Comparison of ENCODE assay signal across 1 cellular context in genomic region chr13:32586022-32586900, GRCh38.
TF ChIP-seq lines count a peak whose summit lies in the region.

PDS5B (plus strand) TSS chr13:32586452; CDS start chr13:32648773, 62,321 bp downstream.

TF ChIP-seq in GM12878, 131 proteins besides CTCF, POLR2A, EP300 and RAD21 (continued from another document and continues in another):
- TF ChIP-seq E2F4 (IDR thresholded peaks at IDR 0.05; ENCODE audit: low read depth, low read length) (peak; percentile 66), EGR1 (IDR thresholded peaks at IDR 0.05; ENCODE audit: borderline replicate concordance in 1 of 2, low read depth in 2 of 2, low read length in 2 of 2) (peak; percentile 34 to 68; a peak in 1 of 3 replicates), RB1 (IDR thresholded peaks at IDR 0.05; ENCODE audit: borderline replicate concordance) (peak; percentile 98), WRNIP1 (IDR thresholded peaks at IDR 0.05; ENCODE audit: borderline replicate concordance, low read depth, low read length) (no peak), NBN (IDR thresholded peaks at IDR 0.05) (peak; percentile 60; the same call in 1 of the 2 replicates), HDAC6 (IDR thresholded peaks at IDR 0.05; ENCODE audit: unreplicated experiment) (no peak), POLR2AphosphoS5 (IDR thresholded peaks at IDR 0.05; ENCODE audit: low read length) (no peak; the same call in 1 of the 2 replicates), USF1 (IDR thresholded peaks at IDR 0.05; ENCODE audit: borderline replicate concordance, extremely low read length, insufficient read depth, low read depth, low read length) (no peak), SMC3 (IDR thresholded peaks at IDR 0.05; ENCODE audit: borderline replicate concordance, low read length) (peak; percentile 64; the same call in 1 of the 2 replicates), STAT1 (conservative IDR thresholded peaks at IDR 0.05) (peak; percentile 89; the same call in 1 of the 2 replicates), ZNF687 (IDR thresholded peaks at IDR 0.05) (peak; percentile 78), SRF (IDR thresholded peaks at IDR 0.05; ENCODE audit: low read depth in 2 of 2, low read length in 2 of 2) (0 out of 4 replicates have a peak, but pooled peaks of 1 of the 2 experiments have one; percentile 22), NFIC (IDR thresholded peaks at IDR 0.05; ENCODE audit: low read depth, low read length) (no peak), PAX8 (IDR thresholded peaks at IDR 0.05) (no peak), MEF2B (IDR thresholded peaks at IDR 0.05; ENCODE audit: partially characterized antibody, poor library complexity, severe bottlenecking) (no peak), EED (IDR thresholded peaks at IDR 0.05; ENCODE audit: low read depth) (no peak), ZNF274 (IDR thresholded peaks at IDR 0.05; ENCODE audit: insufficient read depth, insufficient read length) (no peak), CREM (IDR thresholded peaks at IDR 0.05; ENCODE audit: low read depth) (0 out of 2 replicates have a peak, but pooled peaks have one; percentile 14), BCL11A (IDR thresholded peaks at IDR 0.05; ENCODE audit: low read depth, low read length) (no peak), SUPT20H (IDR thresholded peaks at IDR 0.05; ENCODE audit: borderline replicate concordance, control insufficient read depth, low read depth, low read length) (no peak), IRF5 (IDR thresholded peaks at IDR 0.05; ENCODE audit: borderline replicate concordance) (no peak), RELA (IDR thresholded peaks at IDR 0.05; ENCODE audit: borderline replicate concordance, partially characterized antibody) (peak; percentile 74), SREBF2 (IDR thresholded peaks at IDR 0.05; ENCODE audit: low read length) (no peak), GATAD2B (conservative IDR thresholded peaks at IDR 0.05; ENCODE audit: low read depth) (peak; percentile 47; the same call in 1 of the 2 replicates), TCF12 (IDR thresholded peaks at IDR 0.05; ENCODE audit: low read depth, low read length) (peak; percentile 44; the same call in 1 of the 2 replicates), KDM1A (IDR thresholded peaks at IDR 0.05; ENCODE audit: borderline replicate concordance) (no peak), CHD1 (IDR thresholded peaks at IDR 0.05; ENCODE audit: low read depth, low read length) (no peak), FOXM1 (IDR thresholded peaks at IDR 0.05; ENCODE audit: low read depth, low read length) (no peak), STAT3 (IDR thresholded peaks at IDR 0.05; ENCODE audit: low read depth, low read length) (no peak), SIN3A (IDR thresholded peaks at IDR 0.05; ENCODE audit: low read depth, low read length) (peak; percentile 38; the same call in 1 of the 2 replicates), PAX5 (IDR thresholded peaks at IDR 0.05; ENCODE audit: borderline replicate concordance, low read depth, low read length) (no peak), CHD4 (IDR thresholded peaks at IDR 0.05) (no peak), ZSCAN29 (IDR thresholded peaks at IDR 0.05) (peak; percentile 64; the same call in 1 of the 2 replicates), BCLAF1 (IDR thresholded peaks at IDR 0.05) (0 out of 2 replicates have a peak, but pooled peaks have one; percentile 9), GABPA (IDR thresholded peaks at IDR 0.05; ENCODE audit: low read depth) (no peak), POLR2AphosphoS2 (IDR thresholded peaks at IDR 0.05; ENCODE audit: low read depth, low read length) (no peak), MEF2A (IDR thresholded peaks at IDR 0.05; ENCODE audit: insufficient read depth, low read depth, low read length) (peak; percentile 65), SREBF1 (IDR thresholded peaks at IDR 0.05; ENCODE audit: low read length) (no peak), ZBTB11 (CRISPR knock-in tag; IDR thresholded peaks at IDR 0.05) (no peak), DPF2 (IDR thresholded peaks at IDR 0.05) (peak; percentile 64; the same call in 1 of the 2 replicates), E2F8 (IDR thresholded peaks at IDR 0.05; ENCODE audit: low read depth, partially characterized antibody) (peak; percentile 50), BHLHE40 (IDR thresholded peaks at IDR 0.05; ENCODE audit: borderline replicate concordance in 1 of 2, low read depth in 2 of 2, low read length in 1 of 2) (peak; percentile 80 to 93; a peak in 3 of 4 replicates), KLF5 (IDR thresholded peaks at IDR 0.05; ENCODE audit: partially characterized antibody) (peak; percentile 69), ZNF217 (IDR thresholded peaks at IDR 0.05) (no peak)
